2 cellular contexts compared by ENCODE assay signal in the genomic region with DNA sequence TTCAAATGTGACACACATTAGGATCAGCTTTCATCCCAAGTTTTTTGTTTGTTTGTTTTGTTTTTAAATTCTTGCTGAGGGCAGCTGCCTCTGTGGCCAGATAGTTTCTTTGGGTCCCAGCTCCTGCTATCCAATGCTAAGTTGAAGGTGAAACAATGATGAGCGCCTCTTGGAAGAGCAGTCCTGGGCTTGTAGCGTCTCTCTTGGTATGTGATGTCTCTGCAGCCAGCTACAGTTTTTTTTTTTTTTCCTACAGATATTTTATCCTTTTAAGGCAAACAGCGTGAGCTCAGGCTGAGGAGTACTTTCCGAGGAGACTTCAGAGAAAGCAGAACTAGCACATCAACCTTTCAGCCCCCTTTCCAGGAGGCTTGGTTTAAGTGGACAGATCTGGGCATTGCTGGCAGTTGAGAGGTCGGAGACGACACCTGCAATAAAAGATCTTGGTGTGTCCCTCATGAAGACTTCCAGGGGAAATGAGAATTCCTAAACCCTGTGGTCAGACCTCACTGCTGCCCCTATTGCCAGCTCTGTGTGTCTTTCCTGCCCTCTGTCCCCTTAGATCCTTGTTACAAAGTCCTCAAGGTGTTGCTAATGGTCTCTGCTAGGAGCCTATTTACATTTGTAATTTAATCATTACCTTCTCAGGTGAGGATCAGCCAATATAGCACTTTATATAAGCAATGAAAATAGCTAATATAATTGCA.
A peak's percentile ranks its signal among the peaks of the same experiment; 100 is the strongest.
TF ChIP-seq lines count a peak whose summit lies in the region.

No MANE protein-coding gene starts in this region.

TF ChIP-seq in IMR-90, 13 proteins besides CTCF, POLR2A, EP300 and RAD21:
- TF ChIP-seq CHD1 (IDR thresholded peaks at IDR 0.05; ENCODE audit: low read depth, low read length): no peak
- TF ChIP-seq CEBPB (IDR thresholded peaks at IDR 0.05; ENCODE audit: low read depth, low read length): no peak
- no peak for TF ChIP-seq ELK1 (IDR thresholded peaks at IDR 0.05; ENCODE audit: borderline replicate concordance, low read depth, low read length)
- no peak for TF ChIP-seq RCOR1 (IDR thresholded peaks at IDR 0.05; ENCODE audit: insufficient replicate concordance, low read length)
- no peak for TF ChIP-seq MAFK (IDR thresholded peaks at IDR 0.05; ENCODE audit: low read depth, low read length)
- TF ChIP-seq RFX5 (IDR thresholded peaks at IDR 0.05; ENCODE audit: low read depth, low read length): no peak
- TF ChIP-seq MXI1 (IDR thresholded peaks at IDR 0.05; ENCODE audit: borderline replicate concordance, low read depth, low read length): no peak
- TF ChIP-seq SMC3 (IDR thresholded peaks at IDR 0.05; ENCODE audit: low read depth, low read length): no peak
- TF ChIP-seq MAZ (IDR thresholded peaks at IDR 0.05; ENCODE audit: borderline replicate concordance, low read depth, low read length): no peak
- no peak for TF ChIP-seq NFE2L2 (IDR thresholded peaks at IDR 0.05; ENCODE audit: low read depth, low read length)
- TF ChIP-seq, protein P1, sequence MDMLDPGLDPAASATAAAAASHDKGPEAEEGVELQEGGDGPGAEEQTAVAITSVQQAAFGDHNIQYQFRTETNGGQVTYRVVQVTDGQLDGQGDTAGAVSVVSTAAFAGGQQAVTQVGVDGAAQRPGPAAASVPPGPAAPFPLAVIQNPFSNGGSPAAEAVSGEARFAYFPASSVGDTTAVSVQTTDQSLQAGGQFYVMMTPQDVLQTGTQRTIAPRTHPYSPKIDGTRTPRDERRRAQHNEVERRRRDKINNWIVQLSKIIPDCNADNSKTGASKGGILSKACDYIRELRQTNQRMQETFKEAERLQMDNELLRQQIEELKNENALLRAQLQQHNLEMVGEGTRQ (IDR thresholded peaks at IDR 0.05; ENCODE audit: low read depth, low read length): no peak
- no peak for TF ChIP-seq FOS (IDR thresholded peaks at IDR 0.05; ENCODE audit: low read depth, low read length)
- TF ChIP-seq BHLHE40 (IDR thresholded peaks at IDR 0.05; ENCODE audit: low read depth, low read length): no peak

TF ChIP-seq in H1, 55 proteins besides CTCF, POLR2A, EP300 and RAD21:
- TF ChIP-seq TAF7 (optimal IDR thresholded peaks at IDR 0.05; ENCODE audit: borderline replicate concordance, low read depth, low read length): no peak
- TF ChIP-seq GTF2F1 (IDR thresholded peaks at IDR 0.05; ENCODE audit: borderline replicate concordance, low read depth, low read length): no peak
- peak; percentile 44; the same call in 1 of the 2 replicates for TF ChIP-seq TAF1 (IDR thresholded peaks at IDR 0.05; ENCODE audit: low read depth, low read length)
- TF ChIP-seq, protein P2, sequence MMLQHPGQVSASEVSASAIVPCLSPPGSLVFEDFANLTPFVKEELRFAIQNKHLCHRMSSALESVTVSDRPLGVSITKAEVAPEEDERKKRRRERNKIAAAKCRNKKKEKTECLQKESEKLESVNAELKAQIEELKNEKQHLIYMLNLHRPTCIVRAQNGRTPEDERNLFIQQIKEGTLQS (IDR thresholded peaks at IDR 0.05; ENCODE audit: insufficient read depth, low read depth, low read length): no peak
- no peak for TF ChIP-seq TEAD4 (IDR thresholded peaks at IDR 0.05; ENCODE audit: low read depth, low read length)
- TF ChIP-seq HDAC6 (IDR thresholded peaks at IDR 0.05; ENCODE audit: low read depth, low read length): no peak
- no peak for TF ChIP-seq SIN3A (conservative IDR thresholded peaks at IDR 0.05 in 1 of 2, IDR thresholded peaks at IDR 0.05 in 1 of 2; ENCODE audit: low read depth in 1 of 2, low read length in 2 of 2)
- TF ChIP-seq GABPA (IDR thresholded peaks at IDR 0.05; ENCODE audit: borderline replicate concordance, insufficient read depth, low read length): no peak
- no peak for TF ChIP-seq JUN (IDR thresholded peaks at IDR 0.05; ENCODE audit: low read depth, low read length)
- TF ChIP-seq SP2 (IDR thresholded peaks at IDR 0.05; ENCODE audit: low read length): no peak
- no peak for TF ChIP-seq YY1 (IDR thresholded peaks at IDR 0.05; ENCODE audit: low read depth, low read length)
- no peak for TF ChIP-seq SIRT6 (IDR thresholded peaks at IDR 0.05; ENCODE audit: low read length)
- TF ChIP-seq CTBP2 (IDR thresholded peaks at IDR 0.05; ENCODE audit: borderline replicate concordance, insufficient read depth, insufficient read length, low read length): no peak
- no peak for TF ChIP-seq KDM1A (IDR thresholded peaks at IDR 0.05; ENCODE audit: borderline replicate concordance, low read length)
- TF ChIP-seq SRF (IDR thresholded peaks at IDR 0.05; ENCODE audit: low read depth, low read length): peak; percentile 81
- no peak for TF ChIP-seq BACH1 (IDR thresholded peaks at IDR 0.05; ENCODE audit: low read length)
- TF ChIP-seq RXRA (IDR thresholded peaks at IDR 0.05; ENCODE audit: insufficient read depth, low read depth, low read length): no peak
- peak; percentile 34 for TF ChIP-seq ASH2L (IDR thresholded peaks at IDR 0.05; ENCODE audit: low read length)
- TF ChIP-seq, protein P1 (IDR thresholded peaks at IDR 0.05; ENCODE audit: low read length): no peak
- no peak for TF ChIP-seq CEBPB (IDR thresholded peaks at IDR 0.05; ENCODE audit: low read depth, low read length)
- no peak for TF ChIP-seq CHD1 (IDR thresholded peaks at IDR 0.05; ENCODE audit: low read depth, low read length)
- no peak for TF ChIP-seq JUND (IDR thresholded peaks at IDR 0.05; ENCODE audit: low read length)
- no peak for TF ChIP-seq NANOG (IDR thresholded peaks at IDR 0.05; ENCODE audit: insufficient read depth, low read depth, low read length, poor library complexity, severe bottlenecking)
- no peak for TF ChIP-seq ZNF274 (IDR thresholded peaks at IDR 0.05; ENCODE audit: borderline replicate concordance, extremely low read depth, low read length)
